ENCODE assay signal across 2 cellular contexts in the genomic region with DNA sequence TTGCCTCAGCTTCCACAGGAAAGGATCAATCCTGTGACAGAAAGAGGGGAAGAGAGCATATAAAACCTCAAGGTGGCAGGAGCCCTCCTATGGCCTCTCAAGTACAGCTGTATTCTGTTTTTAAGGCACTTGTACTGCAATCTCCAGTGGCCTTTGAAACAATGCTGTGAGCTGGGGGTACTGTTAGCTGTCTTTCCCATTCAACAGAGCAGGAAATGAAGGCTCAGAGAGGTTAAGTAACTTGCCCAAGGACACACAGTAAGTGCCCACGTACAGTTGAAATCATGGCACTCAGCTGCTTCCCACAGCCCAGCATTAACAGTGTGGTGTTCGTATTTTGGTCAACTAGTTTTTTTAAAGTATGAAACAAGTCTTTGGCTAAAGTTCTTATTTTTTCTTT.
TF ChIP-seq lines count a peak whose summit lies in the region.

No MANE protein-coding gene starts in this region.

TF ChIP-seq in GM12891, 5 proteins besides CTCF, POLR2A, EP300 and RAD21:
- TF ChIP-seq POLR2AphosphoS5 (IDR thresholded peaks at IDR 0.05; ENCODE audit: low read depth, low read length) (no peak), POU2F2 (IDR thresholded peaks at IDR 0.05; ENCODE audit: low read depth, low read length) (no peak), TAF1 (IDR thresholded peaks at IDR 0.05; ENCODE audit: low read depth, low read length) (no peak), PAX5 (IDR thresholded peaks at IDR 0.05; ENCODE audit: insufficient read depth, low read length, severe bottlenecking) (no peak), SPI1 (IDR thresholded peaks at IDR 0.05; ENCODE audit: low read depth, low read length) (no peak)

TF ChIP-seq in K562, 482 proteins besides CTCF, POLR2A, EP300 and RAD21:
- TF ChIP-seq HEY1 (CRISPR knock-in tag; IDR thresholded peaks at IDR 0.05; ENCODE audit: borderline replicate concordance) (no peak), NFIX (CRISPR knock-in tag; IDR thresholded peaks at IDR 0.05; ENCODE audit: low read depth) (no peak), ZFP36 (IDR thresholded peaks at IDR 0.05; ENCODE audit: low read depth, low read length, partially characterized antibody) (peak; percentile 80), KDM1A (IDR thresholded peaks at IDR 0.05) (peak in 1 of 2 experiments; percentile 26; a peak in 1 of 4 replicates), IRF2 (CRISPR knock-in tag; IDR thresholded peaks at IDR 0.05) (no peak), HMG20B (CRISPR knock-in tag; IDR thresholded peaks at IDR 0.05) (no peak), NFATC3 (IDR thresholded peaks at IDR 0.05) (no peak), ZNF644 (tag; IDR thresholded peaks at IDR 0.05; ENCODE audit: low read depth) (no peak), FOXK1 (CRISPR knock-in tag; IDR thresholded peaks at IDR 0.05; ENCODE audit: borderline replicate concordance) (no peak), POU5F1 (IDR thresholded peaks at IDR 0.05; ENCODE audit: borderline replicate concordance, low read depth, low read length, partially characterized antibody) (no peak), SRSF9 (IDR thresholded peaks at IDR 0.05; ENCODE audit: borderline replicate concordance, low read depth, low read length) (no peak), E2F3 (CRISPR knock-in tag; IDR thresholded peaks at IDR 0.05) (no peak), RCOR1 (IDR thresholded peaks at IDR 0.05; ENCODE audit: borderline replicate concordance in 1 of 2, low read depth in 2 of 2, low read length in 2 of 2) (no peak), PML (IDR thresholded peaks at IDR 0.05; ENCODE audit: low read length) (no peak), RBM25 (IDR thresholded peaks at IDR 0.05; ENCODE audit: low read depth, low read length, severe bottlenecking) (peak; percentile 93), ELK1 (CRISPR knock-in tag; IDR thresholded peaks at IDR 0.05) (no peak), SMAD1 (IDR thresholded peaks at IDR 0.05; ENCODE audit: low read depth, low read length, partially characterized antibody) (no peak), ZBTB17 (CRISPR knock-in tag; IDR thresholded peaks at IDR 0.05) (no peak), ATF4 (CRISPR knock-in tag; IDR thresholded peaks at IDR 0.05) (no peak), ZEB2 (IDR thresholded peaks at IDR 0.05) (no peak), ZNF436 (CRISPR knock-in tag; IDR thresholded peaks at IDR 0.05) (no peak), ETS1 (conservative IDR thresholded peaks at IDR 0.05; ENCODE audit: control insufficient read depth, low read depth, low read length) (no peak), ZNF764 (CRISPR knock-in tag; IDR thresholded peaks at IDR 0.05; ENCODE audit: low read depth) (no peak), RNF2 (IDR thresholded peaks at IDR 0.05) (no peak), ZNF57 (CRISPR knock-in tag; IDR thresholded peaks at IDR 0.05) (no peak), POLR2B (IDR thresholded peaks at IDR 0.05; ENCODE audit: low read depth, partially characterized antibody) (no peak), TCF3 (CRISPR knock-in tag; IDR thresholded peaks at IDR 0.05) (no peak), PYGO2 (tag; IDR thresholded peaks at IDR 0.05) (no peak), BCOR (IDR thresholded peaks at IDR 0.05) (peak; percentile 56)
- TF ChIP-seq, protein P1, sequence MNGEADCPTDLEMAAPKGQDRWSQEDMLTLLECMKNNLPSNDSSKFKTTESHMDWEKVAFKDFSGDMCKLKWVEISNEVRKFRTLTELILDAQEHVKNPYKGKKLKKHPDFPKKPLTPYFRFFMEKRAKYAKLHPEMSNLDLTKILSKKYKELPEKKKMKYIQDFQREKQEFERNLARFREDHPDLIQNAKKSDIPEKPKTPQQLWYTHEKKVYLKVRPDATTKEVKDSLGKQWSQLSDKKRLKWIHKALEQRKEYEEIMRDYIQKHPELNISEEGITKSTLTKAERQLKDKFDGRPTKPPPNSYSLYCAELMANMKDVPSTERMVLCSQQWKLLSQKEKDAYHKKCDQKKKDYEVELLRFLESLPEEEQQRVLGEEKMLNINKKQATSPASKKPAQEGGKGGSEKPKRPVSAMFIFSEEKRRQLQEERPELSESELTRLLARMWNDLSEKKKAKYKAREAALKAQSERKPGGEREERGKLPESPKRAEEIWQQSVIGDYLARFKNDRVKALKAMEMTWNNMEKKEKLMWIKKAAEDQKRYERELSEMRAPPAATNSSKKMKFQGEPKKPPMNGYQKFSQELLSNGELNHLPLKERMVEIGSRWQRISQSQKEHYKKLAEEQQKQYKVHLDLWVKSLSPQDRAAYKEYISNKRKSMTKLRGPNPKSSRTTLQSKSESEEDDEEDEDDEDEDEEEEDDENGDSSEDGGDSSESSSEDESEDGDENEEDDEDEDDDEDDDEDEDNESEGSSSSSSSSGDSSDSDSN (IDR thresholded peaks at IDR 0.05; ENCODE audit: borderline replicate concordance in 1 of 2, low read depth in 2 of 2, low read length in 2 of 2): no peak
- TF ChIP-seq, protein P2, sequence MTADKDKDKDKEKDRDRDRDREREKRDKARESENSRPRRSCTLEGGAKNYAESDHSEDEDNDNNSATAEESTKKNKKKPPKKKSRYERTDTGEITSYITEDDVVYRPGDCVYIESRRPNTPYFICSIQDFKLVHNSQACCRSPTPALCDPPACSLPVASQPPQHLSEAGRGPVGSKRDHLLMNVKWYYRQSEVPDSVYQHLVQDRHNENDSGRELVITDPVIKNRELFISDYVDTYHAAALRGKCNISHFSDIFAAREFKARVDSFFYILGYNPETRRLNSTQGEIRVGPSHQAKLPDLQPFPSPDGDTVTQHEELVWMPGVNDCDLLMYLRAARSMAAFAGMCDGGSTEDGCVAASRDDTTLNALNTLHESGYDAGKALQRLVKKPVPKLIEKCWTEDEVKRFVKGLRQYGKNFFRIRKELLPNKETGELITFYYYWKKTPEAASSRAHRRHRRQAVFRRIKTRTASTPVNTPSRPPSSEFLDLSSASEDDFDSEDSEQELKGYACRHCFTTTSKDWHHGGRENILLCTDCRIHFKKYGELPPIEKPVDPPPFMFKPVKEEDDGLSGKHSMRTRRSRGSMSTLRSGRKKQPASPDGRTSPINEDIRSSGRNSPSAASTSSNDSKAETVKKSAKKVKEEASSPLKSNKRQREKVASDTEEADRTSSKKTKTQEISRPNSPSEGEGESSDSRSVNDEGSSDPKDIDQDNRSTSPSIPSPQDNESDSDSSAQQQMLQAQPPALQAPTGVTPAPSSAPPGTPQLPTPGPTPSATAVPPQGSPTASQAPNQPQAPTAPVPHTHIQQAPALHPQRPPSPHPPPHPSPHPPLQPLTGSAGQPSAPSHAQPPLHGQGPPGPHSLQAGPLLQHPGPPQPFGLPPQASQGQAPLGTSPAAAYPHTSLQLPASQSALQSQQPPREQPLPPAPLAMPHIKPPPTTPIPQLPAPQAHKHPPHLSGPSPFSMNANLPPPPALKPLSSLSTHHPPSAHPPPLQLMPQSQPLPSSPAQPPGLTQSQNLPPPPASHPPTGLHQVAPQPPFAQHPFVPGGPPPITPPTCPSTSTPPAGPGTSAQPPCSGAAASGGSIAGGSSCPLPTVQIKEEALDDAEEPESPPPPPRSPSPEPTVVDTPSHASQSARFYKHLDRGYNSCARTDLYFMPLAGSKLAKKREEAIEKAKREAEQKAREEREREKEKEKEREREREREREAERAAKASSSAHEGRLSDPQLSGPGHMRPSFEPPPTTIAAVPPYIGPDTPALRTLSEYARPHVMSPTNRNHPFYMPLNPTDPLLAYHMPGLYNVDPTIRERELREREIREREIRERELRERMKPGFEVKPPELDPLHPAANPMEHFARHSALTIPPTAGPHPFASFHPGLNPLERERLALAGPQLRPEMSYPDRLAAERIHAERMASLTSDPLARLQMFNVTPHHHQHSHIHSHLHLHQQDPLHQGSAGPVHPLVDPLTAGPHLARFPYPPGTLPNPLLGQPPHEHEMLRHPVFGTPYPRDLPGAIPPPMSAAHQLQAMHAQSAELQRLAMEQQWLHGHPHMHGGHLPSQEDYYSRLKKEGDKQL (CRISPR knock-in tag; IDR thresholded peaks at IDR 0.05; ENCODE audit: borderline replicate concordance): no peak
- TF ChIP-seq, protein P3, sequence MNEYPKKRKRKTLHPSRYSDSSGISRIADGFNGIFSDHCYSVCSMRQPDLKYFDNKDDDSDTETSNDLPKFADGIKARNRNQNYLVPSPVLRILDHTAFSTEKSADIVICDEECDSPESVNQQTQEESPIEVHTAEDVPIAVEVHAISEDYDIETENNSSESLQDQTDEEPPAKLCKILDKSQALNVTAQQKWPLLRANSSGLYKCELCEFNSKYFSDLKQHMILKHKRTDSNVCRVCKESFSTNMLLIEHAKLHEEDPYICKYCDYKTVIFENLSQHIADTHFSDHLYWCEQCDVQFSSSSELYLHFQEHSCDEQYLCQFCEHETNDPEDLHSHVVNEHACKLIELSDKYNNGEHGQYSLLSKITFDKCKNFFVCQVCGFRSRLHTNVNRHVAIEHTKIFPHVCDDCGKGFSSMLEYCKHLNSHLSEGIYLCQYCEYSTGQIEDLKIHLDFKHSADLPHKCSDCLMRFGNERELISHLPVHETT (CRISPR knock-in tag; conservative IDR thresholded peaks at IDR 0.05 in 1 of 2, IDR thresholded peaks at IDR 0.05 in 1 of 2): no peak
- TF ChIP-seq, protein P4, sequence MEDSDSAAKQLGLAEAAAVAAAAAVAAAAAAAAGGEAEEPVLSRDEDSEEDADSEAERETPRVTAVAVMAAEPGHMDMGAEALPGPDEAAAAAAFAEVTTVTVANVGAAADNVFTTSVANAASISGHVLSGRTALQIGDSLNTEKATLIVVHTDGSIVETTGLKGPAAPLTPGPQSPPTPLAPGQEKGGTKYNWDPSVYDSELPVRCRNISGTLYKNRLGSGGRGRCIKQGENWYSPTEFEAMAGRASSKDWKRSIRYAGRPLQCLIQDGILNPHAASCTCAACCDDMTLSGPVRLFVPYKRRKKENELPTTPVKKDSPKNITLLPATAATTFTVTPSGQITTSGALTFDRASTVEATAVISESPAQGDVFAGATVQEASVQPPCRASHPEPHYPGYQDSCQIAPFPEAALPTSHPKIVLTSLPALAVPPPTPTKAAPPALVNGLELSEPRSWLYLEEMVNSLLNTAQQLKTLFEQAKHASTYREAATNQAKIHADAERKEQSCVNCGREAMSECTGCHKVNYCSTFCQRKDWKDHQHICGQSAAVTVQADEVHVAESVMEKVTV (CRISPR knock-in tag; IDR thresholded peaks at IDR 0.05): no peak
- TF ChIP-seq, protein P5, sequence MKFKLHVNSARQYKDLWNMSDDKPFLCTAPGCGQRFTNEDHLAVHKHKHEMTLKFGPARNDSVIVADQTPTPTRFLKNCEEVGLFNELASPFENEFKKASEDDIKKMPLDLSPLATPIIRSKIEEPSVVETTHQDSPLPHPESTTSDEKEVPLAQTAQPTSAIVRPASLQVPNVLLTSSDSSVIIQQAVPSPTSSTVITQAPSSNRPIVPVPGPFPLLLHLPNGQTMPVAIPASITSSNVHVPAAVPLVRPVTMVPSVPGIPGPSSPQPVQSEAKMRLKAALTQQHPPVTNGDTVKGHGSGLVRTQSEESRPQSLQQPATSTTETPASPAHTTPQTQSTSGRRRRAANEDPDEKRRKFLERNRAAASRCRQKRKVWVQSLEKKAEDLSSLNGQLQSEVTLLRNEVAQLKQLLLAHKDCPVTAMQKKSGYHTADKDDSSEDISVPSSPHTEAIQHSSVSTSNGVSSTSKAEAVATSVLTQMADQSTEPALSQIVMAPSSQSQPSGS (CRISPR knock-in tag; IDR thresholded peaks at IDR 0.05): no peak
